Comparison of ENCODE assay signal across 11 cellular contexts in genomic region chr4:40502936-40503335, GRCh38.
DNase-seq lines count a peak whose midpoint lies in the region; ATAC-seq and TF ChIP-seq lines count a peak whose summit lies in the region.
"Had no signal": no experiment of that assay in that cellular context is flagged by ENCODE, and none has a peak within 500 bp of the region (broad histone marks: within the 10 kb centered on the region; RNA-seq: fewer than 3 reads in every experiment).

No MANE protein-coding gene starts in this region.

- H3K27me3 ChIP-seq in GM23248 (replicated peaks; ENCODE audit: insufficient read depth) (no peaks in the 10 kb centered on the region), neutrophil (no peaks in the 10 kb centered on the region)

- H3K4me1 ChIP-seq in GM23248 (ENCODE audit: insufficient read depth) (peaks cover 12% of the 10 kb centered on the region; the same call in 1 of the 2 replicates), neutrophil (ENCODE audit: control insufficient read depth in 1 of 2, insufficient read depth in 1 of 2, low read depth in 1 of 2, low read length in 1 of 2) (peaks cover 14 to 16% of the 10 kb centered on the region in 2 experiments)

- CTCF ChIA-PET in Calu3 (lab: Charles Lee): no interaction called here

- in situ Hi-C loops in GM23248 (cut with MboI): no loop called here

- H3K9me3 ChIP-seq in GM23248 (ENCODE audit: low read depth): no peaks in the 10 kb centered on the region
- no peaks in the 10 kb centered on the region for H3K9me3 ChIP-seq in neutrophil

- H3K36me3 Mint-ChIP-seq in chondrocyte (ENCODE audit: low read depth): no peaks in the 10 kb centered on the region
- peaks cover 30% of the 10 kb centered on the region for H3K36me3 Mint-ChIP-seq in Calu3 (ENCODE audit: insufficient read depth, unreplicated experiment)

- no peak overlapping the region for H3K9ac ChIP-seq in GM23248

- TF ChIP-seq CTCF in neutrophil (IDR thresholded peaks at IDR 0.05) (no peak), chondrocyte (IDR thresholded peaks at IDR 0.05) (no peak), Calu3 (IDR thresholded peaks at IDR 0.05; ENCODE audit: unreplicated experiment) (no peak)

- H3K4me3 ChIP-seq in GM23248: no peak overlapping the region
- H3K4me3 ChIP-seq in neutrophil (ENCODE audit: low read depth in 1 of 2, low read length in 1 of 2): no peak overlapping the region

- H3K27ac ChIP-seq in GM23248 (no peak overlapping the region), neutrophil (peak overlapping the region; percentile 50)

- no peak overlapping the region for H3K27ac Mint-ChIP-seq in chondrocyte (ENCODE audit: unreplicated experiment)
- no peak overlapping the region for H3K27ac Mint-ChIP-seq in Calu3 (ENCODE audit: unreplicated experiment)

- H3K4me3 Mint-ChIP-seq in chondrocyte (ENCODE audit: unreplicated experiment): no peak overlapping the region
- no peak overlapping the region for H3K4me3 Mint-ChIP-seq in Calu3 (ENCODE audit: low read depth, unreplicated experiment)

- H3K9me2 ChIP-seq in GM23248 (ENCODE audit: insufficient read depth): no peaks in the 10 kb centered on the region

- H3K27me3 Mint-ChIP-seq in chondrocyte (ENCODE audit: low read depth) (no peaks in the 10 kb centered on the region), Calu3 (ENCODE audit: unreplicated experiment) (no peaks in the 10 kb centered on the region)

- WGBS in GM23248 (ENCODE audit: low coverage in 1 of 2, low lambda C conversion rate in 2 of 2, missing lambda C conversion rate in 2 of 2), 2 experiments: 85 to 100% methylated on average over 1 of the region's 1 CpG

- no peaks in the 10 kb centered on the region for H3K4me1 Mint-ChIP-seq in chondrocyte (ENCODE audit: low read depth)
- H3K4me1 Mint-ChIP-seq in Calu3 (ENCODE audit: low read depth, unreplicated experiment): peaks cover 21% of the 10 kb centered on the region

- DNase-seq in SIG-M5 treated with dmso at 0.1 percent for 504 hours (lab: John Stamatoyannopoulos, UW; ENCODE audit: unreplicated experiment): peak; percentile 42
- DNase-seq in SIG-M5 (lab: John Stamatoyannopoulos, UW): no peak
- peak; percentile 46 for DNase-seq in GM23248
- peak; percentile 22 for DNase-seq in RPMI7951 (ENCODE audit: low read depth)
- no peak for DNase-seq in chondrocyte (ENCODE audit: low spot score)
- no peak for DNase-seq in Calu3
- DNase-seq: activated effector memory CD4-positive, alpha-beta T cell treated with Interleukin-2 at 50 U/mL for 16 hours; left cardiac atrium; NCI-H2029 treated with DMSO at 0.1 percent for 48 hours had no signal

- no peak overlapping the region for H3K4me2 ChIP-seq in GM23248 (ENCODE audit: unreplicated experiment)

- H3K79me2 ChIP-seq in GM23248 (ENCODE audit: insufficient read depth): no peaks in the 10 kb centered on the region

- no peaks in the 10 kb centered on the region for H4K20me1 ChIP-seq in GM23248 (ENCODE audit: insufficient read depth)

- peak overlapping the region; percentile 57; the same call in 1 of the 2 replicates for H2AFZ ChIP-seq in GM23248

- H3F3A ChIP-seq in GM23248 (ENCODE audit: insufficient read depth): no peaks in the 10 kb centered on the region

- H3K9me3 Mint-ChIP-seq in chondrocyte (ENCODE audit: low read depth) (no peaks in the 10 kb centered on the region), Calu3 (ENCODE audit: low read depth, unreplicated experiment) (no peaks in the 10 kb centered on the region)

- H3K36me3 ChIP-seq in GM23248 (ENCODE audit: low read depth): no peaks in the 10 kb centered on the region
- H3K36me3 ChIP-seq in neutrophil: peaks cover 23% of the 10 kb centered on the region

- BruUV-seq in Calu3 (replicated peaks; lab: Mats Ljungman, UMichigan): no TSS peak

- no peak for ATAC-seq in HG03045 (IDR thresholded peaks at IDR 0.05; ENCODE audit: unreplicated experiment)

- intact Hi-C loops in Calu3 (cut with micrococcal nuclease; ENCODE audit: unreplicated experiment): no loop called here

Comparison
In these comparisons a context has a peak if more than half of its experiments do, and no peak if none do; other contexts are left out.
1. DNase-seq: peak in SIG-M5 treated with dmso at 0.1 percent for 504 hours (single experiment), GM23248 (single experiment) and RPMI7951 (single experiment); none in SIG-M5 (single experiment), chondrocyte (single experiment) and Calu3 (single experiment).